ENCODE assay signal across 15 cellular contexts in genomic region chr17:28700830-28701492, GRCh38. TPM values are rescaled to one million over a fixed set of nuclear protein-coding genes. Genes with fewer than 3 reads are reported as not detected.
DNase-seq lines count a peak whose midpoint lies in the region; TF ChIP-seq lines count a peak whose summit lies in the region.
"Had no signal": no experiment of that assay in that cellular context is flagged by ENCODE, and none has a peak within 500 bp of the region (broad histone marks: within the 10 kb centered on the region; RNA-seq: fewer than 3 reads in every experiment).

No MANE protein-coding gene starts in this region.

- no peak overlapping the region for H3K4me3 ChIP-seq in dorsolateral prefrontal cortex
- H3K4me3 ChIP-seq: hepatocyte had no signal

- H3K27ac ChIP-seq in dorsolateral prefrontal cortex, result peak overlapping the region in 55 of 59 donors; percentile 38 to 93 (median 85)
- H3K27ac ChIP-seq: hepatocyte had no signal

- H3K27me3 ChIP-seq in dorsolateral prefrontal cortex, result no peaks in the 10 kb centered on the region
- H3K27me3 ChIP-seq: hepatocyte had no signal

- DNase-seq in DMS53 (lab: John Stamatoyannopoulos, UW), result peak; percentile 90
- DNase-seq in NCI-H774 (lab: John Stamatoyannopoulos, UW), result peak; percentile 49
- no peak for DNase-seq in dorsolateral prefrontal cortex
- DNase-seq in SIG-M5 (lab: John Stamatoyannopoulos, UW), result no peak
- no peak for DNase-seq in posterior vena cava (ENCODE audit: low spot score)
- no peak for DNase-seq in activated CD4-positive, alpha-beta T cell treated with anti-CD3 and anti-CD28 coated beads for 48 hours
- DNase-seq: activated CD4-positive, alpha-beta T cell treated with anti-CD3 and anti-CD28 coated beads, Interleukin-2, amount 50 U/mL, for 4 hours; Caco-2; central memory CD4-positive, alpha-beta T cell; kidney; naive thymus-derived CD4-positive, alpha-beta T cell; NCI-H2171; stimulated activated CD4-positive, alpha-beta T cell treated with anti-CD3 and anti-CD28 coated beads, Interleukin-4, amount 100 ng/mL, for 24 hours; SW 1271 had no signal

- no peak for TF ChIP-seq CTCF in dorsolateral prefrontal cortex (IDR thresholded peaks at IDR 0.05 in 54 of 56, conservative IDR thresholded peaks at IDR 0.05 in 2 of 56; ENCODE audit: low read depth in 1 of 56, partially characterized antibody in 56 of 56)

- intact Hi-C loops in dorsolateral prefrontal cortex (cut with DNase I) (no loop called here), posterior vena cava (cut with DNase I) (no loop called here)

RNA-seq across cellular contexts. Expression of gene PROCA1, which starts 10.7 kb away (rescaled TPM):
- total RNA-seq in dorsolateral prefrontal cortex (10 to 100 TPM in 2 of 120 experiments, 1 to 10 TPM in 118; 2.1 to 11.7 (median 5.2) TPM), posterior vena cava (1 to 10 TPM; 1.2 to 2.1 TPM)

RNA-seq across cellular contexts. Expression of gene RAB34, which starts 16.7 kb away (rescaled TPM):
- 10 to 100 TPM; 12.0 to 55.8 (median 25.0) TPM for total RNA-seq in dorsolateral prefrontal cortex
- 10 to 100 TPM; 75.0 to 90.2 TPM for total RNA-seq in posterior vena cava

RNA-seq across cellular contexts. Expression of gene RPL23A, which starts 18.8 kb away (rescaled TPM):
- total RNA-seq in dorsolateral prefrontal cortex (100 to 1,000 TPM; 343 to 754 (median 490) TPM), posterior vena cava (100 to 1,000 TPM; 981 to 999 TPM)

RNA-seq across cellular contexts. Expression of gene TLCD1, which starts 25.1 kb away (rescaled TPM):
- 10 to 100 TPM in 16 of 120 experiments, 1 to 10 TPM in 104; 2.0 to 22.8 (median 6.6) TPM for total RNA-seq in dorsolateral prefrontal cortex
- 1 to 10 TPM; 2.2 to 3.1 TPM for total RNA-seq in posterior vena cava

RNA-seq across cellular contexts. Expression of gene NEK8, which starts 27.6 kb away (rescaled TPM):
- total RNA-seq in dorsolateral prefrontal cortex, result 1 to 10 TPM in 118 of 120 experiments, under 1 TPM in 2; 0.96 to 5.8 (median 2.4) TPM
- 1 to 10 TPM; 2.3 TPM for total RNA-seq in posterior vena cava

Comparison
In these comparisons a context has a peak if more than half of its experiments do, and no peak if none do; other contexts are left out.
1. DNase-seq: peak in DMS53 (single experiment) and NCI-H774 (single experiment); none in dorsolateral prefrontal cortex (0 of 10), SIG-M5 (single experiment), posterior vena cava (single experiment) and activated CD4-positive, alpha-beta T cell treated with anti-CD3 and anti-CD28 coated beads for 48 hours (single experiment).